19 cellular contexts compared by ENCODE assay signal in the genomic region with DNA sequence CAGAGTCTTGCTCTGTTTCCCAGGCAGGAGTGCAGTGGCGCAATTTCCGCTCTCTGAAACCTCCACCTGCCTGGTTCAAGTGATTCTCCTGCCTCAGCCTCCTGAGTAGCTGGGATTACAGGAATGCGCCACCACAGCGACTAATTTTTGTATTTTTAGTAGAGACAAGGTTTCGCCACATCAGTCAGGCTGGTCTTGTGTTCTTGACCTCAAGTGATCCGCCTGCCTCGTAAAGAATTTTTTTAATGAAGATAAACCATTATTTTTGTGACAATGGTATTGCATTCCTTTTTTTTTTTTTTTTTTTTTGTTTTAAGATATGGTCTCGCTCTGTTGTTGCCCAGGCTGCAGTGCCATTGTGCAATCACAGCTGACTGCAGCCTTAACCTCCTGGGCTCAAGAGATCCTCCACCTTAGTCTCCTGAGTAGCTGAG. TPM values are rescaled to one million over a fixed set of nuclear protein-coding genes. Genes with fewer than 3 reads are reported as not detected.
A peak's percentile ranks its signal among the peaks of the same experiment; 100 is the strongest.
DNase-seq lines count a peak whose midpoint lies in the region; ATAC-seq, FAIRE-seq and TF ChIP-seq lines count a peak whose summit lies in the region.
"Had no signal": no experiment of that assay in that cellular context is flagged by ENCODE, and none has a peak within 500 bp of the region (broad histone marks: within the 10 kb centered on the region; RNA-seq: fewer than 3 reads in every experiment).

No MANE protein-coding gene starts in this region.

- intact Hi-C loops in body of pancreas (cut with DNase I), result no loop called here
- intact Hi-C loops in right lobe of liver (cut with DNase I), result no loop called here

- TF ChIP-seq POLR2A in A549 (IDR thresholded peaks at IDR 0.05; ENCODE audit: low read length), result no peak
- no peak for TF ChIP-seq POLR2A in body of pancreas (IDR thresholded peaks at IDR 0.05)
- no peak for TF ChIP-seq POLR2A in right lobe of liver (IDR thresholded peaks at IDR 0.05)

- CTCF ChIA-PET in A549 (lab: Yijun Ruan, JAX), result interaction anchor here (0.7 to 12.5 kb wide), 13 partner anchors 12 to 556 kb away, joined by 3 to 111 read pairs (median 4); no protein-coding TSS in a partner anchor

- H3K4me3 ChIP-seq in A549 (no peak overlapping the region), body of pancreas (no peak overlapping the region), right lobe of liver (no peak overlapping the region)
- H3K4me3 ChIP-seq: esophagus squamous epithelium, MG63, PC-9, testis had no signal

- no peak for ATAC-seq in A549
- ATAC-seq in body of pancreas, result no peak
- ATAC-seq in right lobe of liver, result peak in 3 of 4 donors; percentile 1 to 25 (median 24)
- ATAC-seq in GM18520 (IDR thresholded peaks at IDR 0.05; ENCODE audit: unreplicated experiment), result no peak
- ATAC-seq in HG02759 (IDR thresholded peaks at IDR 0.05; ENCODE audit: unreplicated experiment), result no peak
- ATAC-seq: natural killer cell treated with Interleukin-12 subunit alpha and Interleukin-12 subunit beta and Interleukin-15 and Interleukin-18, amount 100 ng/mL, for 72 hours had no signal

- TF ChIP-seq RAD21 in A549 (conservative IDR thresholded peaks at IDR 0.05 in 1 of 2, IDR thresholded peaks at IDR 0.05 in 1 of 2), result no peak

- H3K4me1 ChIP-seq in A549, result peaks cover 48% of the 10 kb centered on the region
- peaks cover 67% of the 10 kb centered on the region for H3K4me1 ChIP-seq in body of pancreas
- peaks cover 2 to 68% (median 30%) of the 10 kb centered on the region in 4 donors for H3K4me1 ChIP-seq in right lobe of liver

- H3K36me3 ChIP-seq in body of pancreas (replicated peaks in 1 of 2; ENCODE audit: insufficient read depth in 1 of 2, low read depth in 2 of 2) (peaks cover 7 to 9% of the 10 kb centered on the region in 2 donors), right lobe of liver (peaks cover 0 to 40% (median 17%) of the 10 kb centered on the region in 4 donors)

- POLR2A ChIA-PET in A549 (lab: Yijun Ruan, JAX), result no interaction called here

- no peak for DNase-seq in A549 (ENCODE audit: low read depth in 1 of 2, low spot score in 1 of 2)
- DNase-seq in HK-2 (ENCODE audit: unreplicated experiment), result peak; percentile 41
- no peak for DNase-seq in body of pancreas
- peak in 1 of 3 donors; percentile 39 for DNase-seq in right lobe of liver
- DNase-seq in stimulated activated naive CD4-positive, alpha-beta T cell (lab: John Stamatoyannopoulos, UW), result no peak
- no peak for DNase-seq in NCI-H187 (lab: John Stamatoyannopoulos, UW)
- DNase-seq: CD4-positive, alpha-beta memory T cell; central memory CD4-positive, alpha-beta T cell; DND-41; esophagus squamous epithelium; islet precursor cell; MG63; NCI-H2081 treated with DMSO at 0.1 percent for 48 hours; PC-9; small intestine; testis had no signal

- TF ChIP-seq CTCF in A549 (IDR thresholded peaks at IDR 0.05) (no peak), body of pancreas (IDR thresholded peaks at IDR 0.05) (no peak), right lobe of liver (IDR thresholded peaks at IDR 0.05) (no peak)

- peak overlapping the region; percentile 42 for H3K4me2 ChIP-seq in A549
- H3K4me2 ChIP-seq: PC-9 had no signal

- H3K27ac ChIP-seq in A549, result peak overlapping the region; percentile 32 to 73; a peak in 5 of 6 replicates
- H3K27ac ChIP-seq in body of pancreas, result peak overlapping the region in 3 of 4 donors; percentile 32 to 82 (median 76)
- H3K27ac ChIP-seq in right lobe of liver, result peak overlapping the region in 2 of 3 donors; percentile 55 to 65
- H3K27ac ChIP-seq: esophagus squamous epithelium, PC-9, testis had no signal

- H3K27me3 ChIP-seq in body of pancreas (no peaks in the 10 kb centered on the region), right lobe of liver (no peaks in the 10 kb centered on the region)
- H3K27me3 ChIP-seq: esophagus squamous epithelium, MG63, testis had no signal

- TF ChIP-seq EP300 in A549 (IDR thresholded peaks at IDR 0.05), result no peak

- no peaks in the 10 kb centered on the region for H3K9me3 ChIP-seq in A549
- no peaks in the 10 kb centered on the region for H3K9me3 ChIP-seq in body of pancreas
- no peaks in the 10 kb centered on the region for H3K9me3 ChIP-seq in right lobe of liver
- H3K9me3 ChIP-seq: esophagus squamous epithelium, MG63, testis had no signal

- WGBS in A549 (ENCODE audit: missing lambda C conversion rate), result 90% methylated on average over 8 of the region's 8 CpGs
- WGBS in body of pancreas, 2 donors, result 73 to 82% methylated on average over 8 of the region's 8 CpGs
- WGBS in right lobe of liver (ENCODE audit: insufficient coverage, low coverage, low lambda C conversion rate, missing lambda C conversion rate), result 43% methylated on average over 8 of the region's 8 CpGs

- no peak for FAIRE-seq in A549 (lab: Jason Lieb, UNC)
- FAIRE-seq: small intestine had no signal

TF ChIP-seq in A549, 52 proteins besides CTCF, POLR2A, EP300 and RAD21:
- TF ChIP-seq REST (IDR thresholded peaks at IDR 0.05), result no peak
- TF ChIP-seq ZFP36 (IDR thresholded peaks at IDR 0.05; ENCODE audit: borderline replicate concordance, partially characterized antibody), result no peak
- no peak for TF ChIP-seq EHMT2 (IDR thresholded peaks at IDR 0.05; ENCODE audit: low read depth)
- no peak for TF ChIP-seq MAZ (IDR thresholded peaks at IDR 0.05; ENCODE audit: borderline replicate concordance, low read depth, low read length)
- peak; percentile 16 to 40; a peak in 2 of 4 replicates for TF ChIP-seq CEBPB (IDR thresholded peaks at IDR 0.05)
- TF ChIP-seq ESRRA (IDR thresholded peaks at IDR 0.05; ENCODE audit: borderline replicate concordance, low read length), result no peak
- TF ChIP-seq, protein P1, sequence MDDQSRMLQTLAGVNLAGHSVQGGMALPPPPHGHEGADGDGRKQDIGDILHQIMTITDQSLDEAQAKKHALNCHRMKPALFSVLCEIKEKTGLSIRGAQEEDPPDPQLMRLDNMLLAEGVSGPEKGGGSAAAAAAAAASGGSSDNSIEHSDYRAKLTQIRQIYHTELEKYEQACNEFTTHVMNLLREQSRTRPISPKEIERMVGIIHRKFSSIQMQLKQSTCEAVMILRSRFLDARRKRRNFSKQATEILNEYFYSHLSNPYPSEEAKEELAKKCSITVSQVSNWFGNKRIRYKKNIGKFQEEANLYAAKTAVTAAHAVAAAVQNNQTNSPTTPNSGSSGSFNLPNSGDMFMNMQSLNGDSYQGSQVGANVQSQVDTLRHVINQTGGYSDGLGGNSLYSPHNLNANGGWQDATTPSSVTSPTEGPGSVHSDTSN (IDR thresholded peaks at IDR 0.05), result no peak
- TF ChIP-seq CHD2 (IDR thresholded peaks at IDR 0.05; ENCODE audit: low read length, partially characterized antibody), result no peak

RNA-seq across cellular contexts. Expression of gene ACVR1B, which starts 25.8 kb away (rescaled TPM):
- polyA plus RNA-seq in A549 (2011; rRNA removed) (18.4 and 20.1 TPM in 2 replicates), A549 (2017; fragmentation: RNase III; extraction: RNeasy Plus Mini Kit Qiagen cat#74134 plus additional on column Dnase treatment) (13.2 to 15.2 TPM (median 14.6 TPM) in 3 replicates)
- polyA plus RNA-seq in A549 (2012; cell fraction: cytosol; rRNA removed), result 12.9 and 16.6 TPM in 2 replicates
- polyA plus RNA-seq in A549 (2012; cell fraction: nucleus; rRNA removed), result 16.8 and 19.9 TPM in 2 replicates
- 20.2 and 24.6 TPM in 2 replicates for polyA minus RNA-seq in A549 (2011; rRNA and poly(A)+ RNA removed)
- total RNA-seq in body of pancreas (10 to 100 TPM; 19.8 to 21.8 TPM), right lobe of liver (10 to 100 TPM; 14.1 to 28.0 (median 25.0) TPM)

RNA-seq across cellular contexts. Expression of gene TAMALIN, which starts 29.4 kb away (rescaled TPM):
- polyA plus RNA-seq in A549 (2011; rRNA removed) (0.22 and 0.35 TPM in 2 replicates), A549 (2017; fragmentation: RNase III; extraction: RNeasy Plus Mini Kit Qiagen cat#74134 plus additional on column Dnase treatment) (0.16 to 0.30 TPM (median 0.29 TPM) in 3 replicates)
- polyA plus RNA-seq in A549 (2012; cell fraction: cytosol; rRNA removed), result 0.44 and 0.53 TPM in 2 replicates
- polyA plus RNA-seq in A549 (2012; cell fraction: nucleus; rRNA removed), result 1.4 and 3.1 TPM in 2 replicates
- 0.44 and 0.62 TPM in 2 replicates for polyA minus RNA-seq in A549 (2011; rRNA and poly(A)+ RNA removed)
- total RNA-seq in body of pancreas (10 to 100 TPM in 1 of 2 donors, 1 to 10 TPM in 1; 7.0 to 19.4 TPM), right lobe of liver (1 to 10 TPM; 2.9 to 6.5 (median 3.9) TPM)
- total RNA-seq: PC-9 had no signal

Comparison
In these comparisons a context has a peak if more than half of its experiments do, and no peak if none do; other contexts are left out.
1. ATAC-seq: peak in right lobe of liver (3 of 4); none in A549 (0 of 2), body of pancreas (single experiment), GM18520 (single experiment) and HG02759 (single experiment).
2. Peak in every context shown above with its lines, with median percentiles within 50 percentile points of each other: H3K27ac ChIP-seq.